ENCODE assay signal across 2 cellular contexts in genomic region chr9:132587484-132587858, GRCh38.
TF ChIP-seq lines count a peak whose summit lies in the region.

No MANE protein-coding gene starts in this region.

TF ChIP-seq in GM23338, 12 proteins besides CTCF, POLR2A, EP300 and RAD21 (continued from another document):
- TF ChIP-seq ZNF462 (CRISPR knock-in tag; IDR thresholded peaks at IDR 0.05) = no peak
- TF ChIP-seq NANOG (IDR thresholded peaks at IDR 0.05; ENCODE audit: borderline replicate concordance) = no peak
- TF ChIP-seq EZH2phosphoT487 (IDR thresholded peaks at IDR 0.05; ENCODE audit: unreplicated experiment) = no peak
- no peak for TF ChIP-seq JUNB (IDR thresholded peaks at IDR 0.05; ENCODE audit: unreplicated experiment)
- TF ChIP-seq EZH2 (IDR thresholded peaks at IDR 0.05; ENCODE audit: low read depth, unreplicated experiment) = no peak
- TF ChIP-seq REST (IDR thresholded peaks at IDR 0.05; ENCODE audit: unreplicated experiment) = no peak
- TF ChIP-seq CREB1 (CRISPR knock-in tag; IDR thresholded peaks at IDR 0.05; ENCODE audit: low read depth) = no peak
- TF ChIP-seq POLR2AphosphoS5 (IDR thresholded peaks at IDR 0.05; ENCODE audit: low read depth) = no peak

TF ChIP-seq in IMR-90, 13 proteins besides CTCF, POLR2A, EP300 and RAD21 (continued from another document):
- TF ChIP-seq ELK1 (IDR thresholded peaks at IDR 0.05; ENCODE audit: borderline replicate concordance, low read depth, low read length) = no peak
- TF ChIP-seq FOS (IDR thresholded peaks at IDR 0.05; ENCODE audit: low read depth, low read length) = no peak
- TF ChIP-seq MXI1 (IDR thresholded peaks at IDR 0.05; ENCODE audit: borderline replicate concordance, low read depth, low read length) = no peak
- TF ChIP-seq RFX5 (IDR thresholded peaks at IDR 0.05; ENCODE audit: low read depth, low read length) = no peak
- TF ChIP-seq SMC3 (IDR thresholded peaks at IDR 0.05; ENCODE audit: low read depth, low read length) = no peak
- no peak for TF ChIP-seq CEBPB (IDR thresholded peaks at IDR 0.05; ENCODE audit: low read depth, low read length)
- TF ChIP-seq BHLHE40 (IDR thresholded peaks at IDR 0.05; ENCODE audit: low read depth, low read length) = no peak
